Comparison of ENCODE assay signal across 8 cellular contexts in genomic region chr19:2290441-2291184, GRCh38. TPM values are rescaled to one million over a fixed set of nuclear protein-coding genes. Genes with fewer than 3 reads are reported as not detected.
DNase-seq lines count a peak whose midpoint lies in the region; ATAC-seq and TF ChIP-seq lines count a peak whose summit lies in the region.

No MANE protein-coding gene starts in this region.

- no peak for TF ChIP-seq CTCF in psoas muscle (IDR thresholded peaks at IDR 0.05)

- WGBS in psoas muscle, 3 donors: 2 to 3% (median 2%) methylated on average over 61 to 82 of the region's 82 CpGs

- H3K27ac ChIP-seq in duodenal mucosa (ENCODE audit: low read depth, low read length) (peak overlapping the region; percentile 66), psoas muscle (no peak overlapping the region)

- H3K9me3 ChIP-seq in duodenal mucosa (ENCODE audit: control insufficient read depth in 1 of 2, low read length in 2 of 2) (no peaks in the 10 kb centered on the region), psoas muscle (no peaks in the 10 kb centered on the region)

- intact Hi-C loops in psoas muscle (cut with DNase I): no loop called here

- ATAC-seq in psoas muscle (no peak), GM18868 (IDR thresholded peaks at IDR 0.05; ENCODE audit: unreplicated experiment) (no peak)

- H3K36me3 ChIP-seq in duodenal mucosa (ENCODE audit: control insufficient read depth in 1 of 2, insufficient read depth in 2 of 2, low read length in 2 of 2): no peaks in the 10 kb centered on the region
- no peaks in the 10 kb centered on the region for H3K36me3 ChIP-seq in psoas muscle (ENCODE audit: insufficient read depth in 1 of 2, low read depth in 1 of 2)

- DNase-seq in NCI-H1105 treated with DMSO at 0.1 percent for 48 hours (lab: John Stamatoyannopoulos, UW) (peak; percentile 49), psoas muscle (no peak), NCI-H1048 (lab: John Stamatoyannopoulos, UW) (no peak), SK-N-DZ (ENCODE audit: low spot score) (no peak), NCI-H1436 (lab: John Stamatoyannopoulos, UW) (no peak)

- H3K4me3 ChIP-seq in GM08714 (ENCODE audit: low read length) (peak overlapping the region; percentile 62; the same call in 1 of the 2 replicates), duodenal mucosa (ENCODE audit: low read depth in 1 of 2, low read length in 2 of 2) (peak overlapping the region; percentile 35 to 65), psoas muscle (peak overlapping the region; percentile 60)

- peaks cover 58 to 75% of the 10 kb centered on the region in 2 donors for H3K27me3 ChIP-seq in duodenal mucosa (ENCODE audit: control insufficient read depth in 1 of 2, insufficient read depth in 2 of 2, low read length in 2 of 2)
- H3K27me3 ChIP-seq in psoas muscle (ENCODE audit: insufficient read depth in 3 of 3, low read length in 2 of 3): peaks cover 0 to 48% (median 31%) of the 10 kb centered on the region in 3 donors

- H3K9ac ChIP-seq in duodenal mucosa (ENCODE audit: low read depth in 1 of 2, low read length in 2 of 2): peak overlapping the region in 1 of 2 donors; percentile 38

- H3K4me1 ChIP-seq in duodenal mucosa (ENCODE audit: control insufficient read depth in 1 of 2, insufficient read depth in 2 of 2, low read length in 2 of 2) (peaks cover 0 to 15% of the 10 kb centered on the region in 2 donors), psoas muscle (peaks cover 22% of the 10 kb centered on the region)

RNA-seq across cellular contexts. Expression of gene PEAK3, which starts 8.6 kb away (rescaled TPM):
- under 1 TPM; 0.12 to 0.20 (median 0.14) TPM for total RNA-seq in psoas muscle
- under 1 TPM in 2 of 3 donors, not detected in 1; 0.01 to 0.08 TPM for polyA plus RNA-seq in psoas muscle
- polyA plus RNA-seq in SK-N-DZ (2014; cell fraction: cytosol; rRNA removed): not detected in 2 replicates
- not detected in 2 replicates for polyA plus RNA-seq in SK-N-DZ (2014; cell fraction: nucleus; rRNA removed)

RNA-seq across cellular contexts. Expression of gene LINGO3, which starts 17.3 kb away (rescaled TPM):
- total RNA-seq in psoas muscle: not detected
- under 1 TPM in 1 of 3 donors, not detected in 2; 0.04 TPM for polyA plus RNA-seq in psoas muscle
- polyA plus RNA-seq in SK-N-DZ (2014; cell fraction: cytosol; rRNA removed): not detected in 2 replicates
- polyA plus RNA-seq in SK-N-DZ (2014; cell fraction: nucleus; rRNA removed): not detected in 2 replicates

RNA-seq across cellular contexts. Expression of gene JSRP1, which starts 34.4 kb away (rescaled TPM):
- 100 to 1,000 TPM; 107 to 191 (median 162) TPM for total RNA-seq in psoas muscle
- 100 to 1,000 TPM; 110 to 271 (median 130) TPM for polyA plus RNA-seq in psoas muscle
- polyA plus RNA-seq in SK-N-DZ (2014; cell fraction: cytosol; rRNA removed): 8.7 and 19.3 TPM in 2 replicates
- polyA plus RNA-seq in SK-N-DZ (2014; cell fraction: nucleus; rRNA removed): 9.6 and 14.3 TPM in 2 replicates

RNA-seq across cellular contexts. Expression of gene LSM7, which starts 37.8 kb away (rescaled TPM):
- 10 to 100 TPM; 42.2 to 89.8 (median 47.8) TPM for total RNA-seq in psoas muscle
- 100 to 1,000 TPM; 128 to 323 (median 141) TPM for polyA plus RNA-seq in psoas muscle
- polyA plus RNA-seq in SK-N-DZ (2014; cell fraction: cytosol; rRNA removed): 388 and 410 TPM in 2 replicates
- 320 and 336 TPM in 2 replicates for polyA plus RNA-seq in SK-N-DZ (2014; cell fraction: nucleus; rRNA removed)

RNA-seq across cellular contexts. Expression of gene SPPL2B, which starts 37.9 kb away (rescaled TPM):
- total RNA-seq in psoas muscle: 10 to 100 TPM; 21.1 to 38.0 (median 27.7) TPM
- 10 to 100 TPM; 11.4 to 22.1 (median 19.4) TPM for polyA plus RNA-seq in psoas muscle
- polyA plus RNA-seq in SK-N-DZ (2014; cell fraction: cytosol; rRNA removed): 41.8 and 45.5 TPM in 2 replicates
- polyA plus RNA-seq in SK-N-DZ (2014; cell fraction: nucleus; rRNA removed): 352 and 443 TPM in 2 replicates
